In the genomic region with DNA sequence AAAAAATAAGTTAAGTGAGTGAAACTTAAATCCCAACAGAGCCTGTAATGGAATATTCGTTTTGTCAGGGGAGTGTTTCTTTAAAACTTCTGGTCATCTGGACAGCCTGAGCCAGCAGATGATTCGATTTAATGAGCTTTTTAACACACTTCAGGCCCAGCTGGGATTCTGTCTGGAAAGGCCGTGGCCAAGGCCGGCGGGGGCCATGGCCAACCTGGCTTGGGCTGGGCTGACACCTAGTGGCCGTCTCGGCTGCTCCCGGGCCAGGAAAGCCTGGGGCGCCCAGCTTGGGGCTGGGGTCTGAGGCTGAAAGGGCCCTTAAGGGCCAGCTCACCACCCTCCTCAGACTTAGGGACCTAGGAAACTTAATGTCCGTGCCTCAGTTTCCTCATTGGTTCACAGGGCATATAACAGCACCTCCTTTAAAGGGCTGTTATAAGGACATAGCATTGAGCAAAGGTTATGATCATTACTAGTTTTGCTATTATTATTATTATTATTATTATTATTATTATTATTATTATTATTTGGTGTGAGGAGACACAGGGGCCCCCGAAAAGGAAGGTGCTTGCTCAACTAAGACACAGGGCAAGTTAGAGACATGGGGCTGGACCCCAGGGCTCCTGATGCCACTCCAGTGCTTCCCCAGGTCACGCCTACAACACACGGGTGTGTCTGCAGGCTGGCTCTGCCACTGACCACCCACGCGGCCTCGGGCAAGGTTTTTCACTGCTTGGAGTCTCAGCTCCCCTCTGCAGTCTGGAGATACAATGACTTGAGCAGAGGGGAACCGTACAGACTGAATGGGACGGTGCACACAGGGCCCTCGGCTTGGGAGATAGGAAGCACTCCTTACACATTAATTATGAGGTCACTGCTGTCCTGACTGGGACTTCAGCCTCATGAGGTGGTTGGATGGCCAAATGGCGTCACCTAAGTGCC, we compare ENCODE assay signal across 1 cellular context.
TF ChIP-seq lines count a peak whose summit lies in the region.

No MANE protein-coding gene starts in this region.

TF ChIP-seq in GM23338, 12 proteins besides CTCF, POLR2A, EP300 and RAD21 (continued from another document):
- TF ChIP-seq, protein P1, sequence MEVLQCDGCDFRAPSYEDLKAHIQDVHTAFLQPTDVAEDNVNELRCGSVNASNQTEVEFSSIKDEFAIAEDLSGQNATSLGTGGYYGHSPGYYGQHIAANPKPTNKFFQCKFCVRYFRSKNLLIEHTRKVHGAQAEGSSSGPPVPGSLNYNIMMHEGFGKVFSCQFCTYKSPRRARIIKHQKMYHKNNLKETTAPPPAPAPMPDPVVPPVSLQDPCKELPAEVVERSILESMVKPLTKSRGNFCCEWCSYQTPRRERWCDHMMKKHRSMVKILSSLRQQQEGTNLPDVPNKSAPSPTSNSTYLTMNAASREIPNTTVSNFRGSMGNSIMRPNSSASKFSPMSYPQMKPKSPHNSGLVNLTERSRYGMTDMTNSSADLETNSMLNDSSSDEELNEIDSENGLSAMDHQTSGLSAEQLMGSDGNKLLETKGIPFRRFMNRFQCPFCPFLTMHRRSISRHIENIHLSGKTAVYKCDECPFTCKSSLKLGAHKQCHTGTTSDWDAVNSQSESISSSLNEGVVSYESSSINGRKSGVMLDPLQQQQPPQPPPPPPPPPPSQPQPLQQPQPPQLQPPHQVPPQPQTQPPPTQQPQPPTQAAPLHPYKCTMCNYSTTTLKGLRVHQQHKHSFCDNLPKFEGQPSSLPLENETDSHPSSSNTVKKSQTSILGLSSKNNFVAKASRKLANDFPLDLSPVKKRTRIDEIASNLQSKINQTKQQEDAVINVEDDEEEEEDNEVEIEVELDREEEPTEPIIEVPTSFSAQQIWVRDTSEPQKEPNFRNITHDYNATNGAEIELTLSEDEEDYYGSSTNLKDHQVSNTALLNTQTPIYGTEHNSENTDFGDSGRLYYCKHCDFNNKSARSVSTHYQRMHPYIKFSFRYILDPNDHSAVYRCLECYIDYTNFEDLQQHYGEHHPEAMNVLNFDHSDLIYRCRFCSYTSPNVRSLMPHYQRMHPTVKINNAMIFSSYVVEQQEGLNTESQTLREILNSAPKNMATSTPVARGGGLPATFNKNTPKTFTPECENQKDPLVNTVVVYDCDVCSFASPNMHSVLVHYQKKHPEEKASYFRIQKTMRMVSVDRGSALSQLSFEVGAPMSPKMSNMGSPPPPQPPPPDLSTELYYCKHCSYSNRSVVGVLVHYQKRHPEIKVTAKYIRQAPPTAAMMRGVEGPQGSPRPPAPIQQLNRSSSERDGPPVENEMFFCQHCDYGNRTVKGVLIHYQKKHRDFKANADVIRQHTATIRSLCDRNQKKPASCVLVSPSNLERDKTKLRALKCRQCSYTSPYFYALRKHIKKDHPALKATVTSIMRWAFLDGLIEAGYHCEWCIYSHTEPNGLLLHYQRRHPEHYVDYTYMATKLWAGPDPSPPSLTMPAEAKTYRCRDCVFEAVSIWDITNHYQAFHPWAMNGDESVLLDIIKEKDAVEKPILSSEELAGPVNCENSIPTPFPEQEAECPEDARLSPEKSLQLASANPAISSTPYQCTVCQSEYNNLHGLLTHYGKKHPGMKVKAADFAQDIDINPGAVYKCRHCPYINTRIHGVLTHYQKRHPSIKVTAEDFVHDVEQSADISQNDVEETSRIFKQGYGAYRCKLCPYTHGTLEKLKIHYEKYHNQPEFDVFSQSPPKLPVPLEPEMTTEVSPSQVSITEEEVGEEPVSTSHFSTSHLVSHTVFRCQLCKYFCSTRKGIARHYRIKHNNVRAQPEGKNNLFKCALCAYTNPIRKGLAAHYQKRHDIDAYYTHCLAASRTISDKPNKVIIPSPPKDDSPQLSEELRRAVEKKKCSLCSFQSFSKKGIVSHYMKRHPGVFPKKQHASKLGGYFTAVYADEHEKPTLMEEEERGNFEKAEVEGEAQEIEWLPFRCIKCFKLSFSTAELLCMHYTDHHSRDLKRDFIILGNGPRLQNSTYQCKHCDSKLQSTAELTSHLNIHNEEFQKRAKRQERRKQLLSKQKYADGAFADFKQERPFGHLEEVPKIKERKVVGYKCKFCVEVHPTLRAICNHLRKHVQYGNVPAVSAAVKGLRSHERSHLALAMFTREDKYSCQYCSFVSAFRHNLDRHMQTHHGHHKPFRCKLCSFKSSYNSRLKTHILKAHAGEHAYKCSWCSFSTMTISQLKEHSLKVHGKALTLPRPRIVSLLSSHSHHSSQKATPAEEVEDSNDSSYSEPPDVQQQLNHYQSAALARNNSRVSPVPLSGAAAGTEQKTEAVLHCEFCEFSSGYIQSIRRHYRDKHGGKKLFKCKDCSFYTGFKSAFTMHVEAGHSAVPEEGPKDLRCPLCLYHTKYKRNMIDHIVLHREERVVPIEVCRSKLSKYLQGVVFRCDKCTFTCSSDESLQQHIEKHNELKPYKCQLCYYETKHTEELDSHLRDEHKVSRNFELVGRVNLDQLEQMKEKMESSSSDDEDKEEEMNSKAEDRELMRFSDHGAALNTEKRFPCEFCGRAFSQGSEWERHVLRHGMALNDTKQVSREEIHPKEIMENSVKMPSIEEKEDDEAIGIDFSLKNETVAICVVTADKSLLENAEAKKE (CRISPR knock-in tag; IDR thresholded peaks at IDR 0.05), result no peak
- no peak for TF ChIP-seq ZNF114 (CRISPR knock-in tag; IDR thresholded peaks at IDR 0.05)
- no peak for TF ChIP-seq EZH2phosphoT487 (IDR thresholded peaks at IDR 0.05; ENCODE audit: unreplicated experiment)
- TF ChIP-seq NANOG (IDR thresholded peaks at IDR 0.05; ENCODE audit: borderline replicate concordance), result no peak
- TF ChIP-seq EZH2 (IDR thresholded peaks at IDR 0.05; ENCODE audit: low read depth, unreplicated experiment), result no peak
- no peak for TF ChIP-seq ZNF331 (CRISPR knock-in tag; IDR thresholded peaks at IDR 0.05; ENCODE audit: low read depth)
- TF ChIP-seq, protein P2, sequence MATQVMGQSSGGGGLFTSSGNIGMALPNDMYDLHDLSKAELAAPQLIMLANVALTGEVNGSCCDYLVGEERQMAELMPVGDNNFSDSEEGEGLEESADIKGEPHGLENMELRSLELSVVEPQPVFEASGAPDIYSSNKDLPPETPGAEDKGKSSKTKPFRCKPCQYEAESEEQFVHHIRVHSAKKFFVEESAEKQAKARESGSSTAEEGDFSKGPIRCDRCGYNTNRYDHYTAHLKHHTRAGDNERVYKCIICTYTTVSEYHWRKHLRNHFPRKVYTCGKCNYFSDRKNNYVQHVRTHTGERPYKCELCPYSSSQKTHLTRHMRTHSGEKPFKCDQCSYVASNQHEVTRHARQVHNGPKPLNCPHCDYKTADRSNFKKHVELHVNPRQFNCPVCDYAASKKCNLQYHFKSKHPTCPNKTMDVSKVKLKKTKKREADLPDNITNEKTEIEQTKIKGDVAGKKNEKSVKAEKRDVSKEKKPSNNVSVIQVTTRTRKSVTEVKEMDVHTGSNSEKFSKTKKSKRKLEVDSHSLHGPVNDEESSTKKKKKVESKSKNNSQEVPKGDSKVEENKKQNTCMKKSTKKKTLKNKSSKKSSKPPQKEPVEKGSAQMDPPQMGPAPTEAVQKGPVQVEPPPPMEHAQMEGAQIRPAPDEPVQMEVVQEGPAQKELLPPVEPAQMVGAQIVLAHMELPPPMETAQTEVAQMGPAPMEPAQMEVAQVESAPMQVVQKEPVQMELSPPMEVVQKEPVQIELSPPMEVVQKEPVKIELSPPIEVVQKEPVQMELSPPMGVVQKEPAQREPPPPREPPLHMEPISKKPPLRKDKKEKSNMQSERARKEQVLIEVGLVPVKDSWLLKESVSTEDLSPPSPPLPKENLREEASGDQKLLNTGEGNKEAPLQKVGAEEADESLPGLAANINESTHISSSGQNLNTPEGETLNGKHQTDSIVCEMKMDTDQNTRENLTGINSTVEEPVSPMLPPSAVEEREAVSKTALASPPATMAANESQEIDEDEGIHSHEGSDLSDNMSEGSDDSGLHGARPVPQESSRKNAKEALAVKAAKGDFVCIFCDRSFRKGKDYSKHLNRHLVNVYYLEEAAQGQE (IDR thresholded peaks at IDR 0.05; ENCODE audit: unreplicated experiment), result no peak
TF ChIP-seq in GM23338: peak in this region for 0.
